ENCODE assay signal across 8 cellular contexts in the genomic region with DNA sequence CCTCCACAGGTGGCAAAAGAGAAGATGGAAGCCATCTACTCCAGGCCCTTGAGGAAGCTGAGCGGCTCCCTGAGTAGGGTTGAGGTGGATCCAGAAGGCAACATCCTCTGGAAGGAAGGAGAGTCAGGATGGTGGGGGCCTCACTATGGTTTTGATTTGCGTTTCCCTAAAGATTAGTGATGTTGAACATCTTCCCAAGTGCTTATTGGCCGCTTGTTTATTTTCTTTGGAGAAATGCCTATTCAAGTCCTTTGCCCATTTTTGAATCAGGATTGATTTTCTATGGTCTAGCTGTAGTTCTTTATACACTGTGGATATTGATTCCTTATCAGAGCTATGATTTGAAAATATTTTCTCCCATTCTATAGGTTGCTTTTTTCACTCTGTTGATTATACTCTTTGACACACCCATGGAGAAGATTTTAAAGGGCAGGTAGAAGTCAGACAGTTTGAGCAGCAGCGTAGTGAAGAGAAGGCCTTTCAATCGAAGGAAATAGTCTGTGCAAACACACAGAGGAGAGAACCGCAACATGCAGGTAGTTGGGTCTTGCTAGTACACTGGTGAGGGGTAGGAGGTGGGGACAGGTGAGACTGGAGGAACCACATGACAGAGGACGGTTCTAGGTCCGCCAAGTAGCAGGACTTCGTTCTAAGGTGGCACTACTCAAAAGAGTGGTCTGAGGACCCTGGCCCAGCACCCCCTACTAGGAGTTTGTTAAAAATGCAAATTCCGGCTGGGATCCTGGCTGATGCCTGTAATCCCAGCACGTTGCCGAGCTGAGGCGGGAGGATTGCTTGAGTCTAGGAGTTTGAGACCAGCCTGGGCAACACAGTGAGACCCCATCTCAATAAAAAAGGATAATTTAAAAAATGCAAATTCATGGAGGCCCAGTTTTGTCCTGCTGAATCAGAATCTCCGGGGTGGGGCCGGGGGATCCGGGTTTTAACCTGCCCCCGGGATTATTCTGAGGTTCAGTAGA. TPM values are rescaled to one million over a fixed set of nuclear protein-coding genes. Genes with fewer than 3 reads are reported as not detected.
A peak's percentile ranks its signal among the peaks of the same experiment; 100 is the strongest.
DNase-seq lines count a peak whose midpoint lies in the region; ATAC-seq and TF ChIP-seq lines count a peak whose summit lies in the region.

No MANE protein-coding gene starts in this region.

- no peak overlapping the region for H2AFZ ChIP-seq in neural cell (ENCODE audit: low read depth, low read length)

- H3K4me3 ChIP-seq in CD4-positive, alpha-beta memory T cell (ENCODE audit: low read length in 2 of 2): peak overlapping the region; percentile 36 to 68
- peak overlapping the region; percentile 62 for H3K4me3 ChIP-seq in NT2/D1 (ENCODE audit: insufficient read length, low read depth)
- H3K4me3 ChIP-seq in effector memory CD4-positive, alpha-beta T cell (ENCODE audit: insufficient read depth, low read depth, low read length, poor library complexity, severe bottlenecking): peak overlapping the region; percentile 53
- peak overlapping the region; percentile 65 for H3K4me3 ChIP-seq in neural cell (ENCODE audit: low read length)

- H3K4me2 ChIP-seq in neural cell (ENCODE audit: low read length): no peak overlapping the region

- H3K9ac ChIP-seq in NT2/D1 (ENCODE audit: insufficient read length, low read depth) (peak overlapping the region; percentile 79), neural cell (ENCODE audit: low read length) (peak overlapping the region; percentile 64)

- TF ChIP-seq RAD21 in neural cell (conservative IDR thresholded peaks at IDR 0.05): no peak

- no peaks in the 10 kb centered on the region for H3K27me3 Mint-ChIP-seq in CD4-positive, alpha-beta memory T cell

- no peak for TF ChIP-seq EP300 in neural cell (conservative IDR thresholded peaks at IDR 0.05; ENCODE audit: poor library complexity, severe bottlenecking)

- H3K36me3 ChIP-seq in CD4-positive, alpha-beta memory T cell (ENCODE audit: insufficient read depth, low read length): no peaks in the 10 kb centered on the region
- H3K36me3 ChIP-seq in NT2/D1 (ENCODE audit: insufficient read depth, insufficient read length, low read length): peaks cover 6% of the 10 kb centered on the region
- H3K36me3 ChIP-seq in effector memory CD4-positive, alpha-beta T cell (ENCODE audit: control insufficient read depth, insufficient read depth, low read length): no peaks in the 10 kb centered on the region
- no peaks in the 10 kb centered on the region for H3K36me3 ChIP-seq in neural cell (ENCODE audit: insufficient read depth, low read length)

- DNase-seq in CD4-positive, alpha-beta memory T cell: no peak
- DNase-seq in NT2/D1 (ENCODE audit: low read depth, low spot score): no peak
- DNase-seq in effector memory CD4-positive, alpha-beta T cell: no peak
- DNase-seq in DMS153 (lab: John Stamatoyannopoulos, UW): no peak
- DNase-seq in activated effector memory CD4-positive, alpha-beta T cell treated with Interleukin-2 at 50 U/mL for 16 hours: no peak

- no peaks in the 10 kb centered on the region for H3K27me3 ChIP-seq in CD4-positive, alpha-beta memory T cell (ENCODE audit: insufficient read depth, low read length)
- no peaks in the 10 kb centered on the region for H3K27me3 ChIP-seq in NT2/D1 (ENCODE audit: insufficient read depth, insufficient read length)
- H3K27me3 ChIP-seq in effector memory CD4-positive, alpha-beta T cell (replicated peaks; ENCODE audit: control insufficient read depth, insufficient read depth, low read length, poor library complexity, severe bottlenecking): no peaks in the 10 kb centered on the region
- H3K27me3 ChIP-seq in neural cell (ENCODE audit: insufficient read depth, low read depth, low read length): no peaks in the 10 kb centered on the region

- intact Hi-C loops in CD4-positive, alpha-beta memory T cell (cut with micrococcal nuclease): loop anchor here (1.0 to 5.0 kb wide), 6 partner anchors 20 to 300 kb away; partner anchors contain the start of gene WSB1

- peaks cover 0 to 4% (median 0%) of the 10 kb centered on the region in 8 donors for H3K9me3 Mint-ChIP-seq in CD4-positive, alpha-beta memory T cell

- H3K27ac ChIP-seq in CD4-positive, alpha-beta memory T cell (ENCODE audit: low read depth, low read length): peak overlapping the region; percentile 80
- peak overlapping the region; percentile 80 for H3K27ac ChIP-seq in effector memory CD4-positive, alpha-beta T cell (ENCODE audit: insufficient read depth, low read length, poor library complexity, severe bottlenecking)
- no peak overlapping the region for H3K27ac ChIP-seq in neural cell (ENCODE audit: low read length)

- POLR2A ChIA-PET in CD4-positive, alpha-beta memory T cell (lab: Charles Lee; ENCODE audit: partially characterized antibody): interaction anchor here (2.9 kb wide), 1 partner anchor 247 kb away, joined by 11 read pairs; no protein-coding TSS in a partner anchor

- peaks cover 21% of the 10 kb centered on the region for H3K4me1 ChIP-seq in CD4-positive, alpha-beta memory T cell (ENCODE audit: insufficient read depth, low read length)
- peaks cover 7% of the 10 kb centered on the region for H3K4me1 ChIP-seq in NT2/D1 (ENCODE audit: insufficient read depth, insufficient read length)
- peaks cover 15% of the 10 kb centered on the region for H3K4me1 ChIP-seq in effector memory CD4-positive, alpha-beta T cell (ENCODE audit: control insufficient read depth, insufficient read depth, low read length, poor library complexity, severe bottlenecking)

- H3K27ac Mint-ChIP-seq in CD4-positive, alpha-beta memory T cell: peak overlapping the region; percentile 75 to 97 (median 89)

- H4K20me1 ChIP-seq in neural cell (ENCODE audit: insufficient read depth): no peaks in the 10 kb centered on the region

- H3K36me3 Mint-ChIP-seq in CD4-positive, alpha-beta memory T cell: no peaks in the 10 kb centered on the region

- H3K9me2 ChIP-seq in neural cell (ENCODE audit: insufficient read depth, low read length): no peaks in the 10 kb centered on the region

- peaks cover 14 to 31% (median 24%) of the 10 kb centered on the region in 4 donors for H3K4me1 Mint-ChIP-seq in CD4-positive, alpha-beta memory T cell

- H3K9me3 ChIP-seq in CD4-positive, alpha-beta memory T cell (ENCODE audit: control insufficient read depth in 1 of 2, low read length in 2 of 2): no peaks in the 10 kb centered on the region
- H3K9me3 ChIP-seq in NT2/D1 (ENCODE audit: insufficient read depth, low read length) (peaks cover 6% of the 10 kb centered on the region), neural cell (ENCODE audit: low read length) (no peaks in the 10 kb centered on the region)
- H3K9me3 ChIP-seq in effector memory CD4-positive, alpha-beta T cell (ENCODE audit: control insufficient read depth, low read length): no peaks in the 10 kb centered on the region

- no peaks in the 10 kb centered on the region for H3K79me2 ChIP-seq in neural cell (replicated peaks; ENCODE audit: insufficient read depth, low read length)

- CTCF ChIA-PET in CD4-positive, alpha-beta memory T cell (lab: Charles Lee; ENCODE audit: partially characterized antibody): interaction anchor here (1.0 to 9.2 kb wide), 8 partner anchors 20 to 302 kb away, joined by 3 to 146 read pairs (median 8); no protein-coding TSS in a partner anchor

- ATAC-seq in GM21528 (IDR thresholded peaks at IDR 0.05; ENCODE audit: low FRiP score, unreplicated experiment): no peak
- no peak for ATAC-seq in activated CD4-positive, CD25-positive, alpha-beta regulatory T cell treated with anti-CD3 and anti-CD28 coated beads, Interleukin-2, amount 50 U/mL, for 24 hours

- H3K4me3 Mint-ChIP-seq in CD4-positive, alpha-beta memory T cell: peak overlapping the region; percentile 68 to 89 (median 85)

- TF ChIP-seq CTCF in neural cell (IDR thresholded peaks at IDR 0.05; ENCODE audit: poor library complexity, severe bottlenecking): no peak

- H3F3A ChIP-seq in neural cell (ENCODE audit: insufficient read depth, low read length, poor library complexity, severe bottlenecking): no peaks in the 10 kb centered on the region

TF ChIP-seq in neural cell, 6 proteins besides CTCF, POLR2A, EP300 and RAD21:
- no peak for TF ChIP-seq POLR2AphosphoS5 (IDR thresholded peaks at IDR 0.05)
- no peak for TF ChIP-seq MXI1 (conservative IDR thresholded peaks at IDR 0.05; ENCODE audit: poor library complexity, severe bottlenecking)
- TF ChIP-seq EZH2 (IDR thresholded peaks at IDR 0.05; ENCODE audit: borderline replicate concordance, insufficient read depth, low read length, poor library complexity, severe bottlenecking): no peak
- no peak for TF ChIP-seq TAF1 (IDR thresholded peaks at IDR 0.05; ENCODE audit: low read depth)
- no peak for TF ChIP-seq SMC3 (conservative IDR thresholded peaks at IDR 0.05; ENCODE audit: poor library complexity)
- TF ChIP-seq, protein P1, sequence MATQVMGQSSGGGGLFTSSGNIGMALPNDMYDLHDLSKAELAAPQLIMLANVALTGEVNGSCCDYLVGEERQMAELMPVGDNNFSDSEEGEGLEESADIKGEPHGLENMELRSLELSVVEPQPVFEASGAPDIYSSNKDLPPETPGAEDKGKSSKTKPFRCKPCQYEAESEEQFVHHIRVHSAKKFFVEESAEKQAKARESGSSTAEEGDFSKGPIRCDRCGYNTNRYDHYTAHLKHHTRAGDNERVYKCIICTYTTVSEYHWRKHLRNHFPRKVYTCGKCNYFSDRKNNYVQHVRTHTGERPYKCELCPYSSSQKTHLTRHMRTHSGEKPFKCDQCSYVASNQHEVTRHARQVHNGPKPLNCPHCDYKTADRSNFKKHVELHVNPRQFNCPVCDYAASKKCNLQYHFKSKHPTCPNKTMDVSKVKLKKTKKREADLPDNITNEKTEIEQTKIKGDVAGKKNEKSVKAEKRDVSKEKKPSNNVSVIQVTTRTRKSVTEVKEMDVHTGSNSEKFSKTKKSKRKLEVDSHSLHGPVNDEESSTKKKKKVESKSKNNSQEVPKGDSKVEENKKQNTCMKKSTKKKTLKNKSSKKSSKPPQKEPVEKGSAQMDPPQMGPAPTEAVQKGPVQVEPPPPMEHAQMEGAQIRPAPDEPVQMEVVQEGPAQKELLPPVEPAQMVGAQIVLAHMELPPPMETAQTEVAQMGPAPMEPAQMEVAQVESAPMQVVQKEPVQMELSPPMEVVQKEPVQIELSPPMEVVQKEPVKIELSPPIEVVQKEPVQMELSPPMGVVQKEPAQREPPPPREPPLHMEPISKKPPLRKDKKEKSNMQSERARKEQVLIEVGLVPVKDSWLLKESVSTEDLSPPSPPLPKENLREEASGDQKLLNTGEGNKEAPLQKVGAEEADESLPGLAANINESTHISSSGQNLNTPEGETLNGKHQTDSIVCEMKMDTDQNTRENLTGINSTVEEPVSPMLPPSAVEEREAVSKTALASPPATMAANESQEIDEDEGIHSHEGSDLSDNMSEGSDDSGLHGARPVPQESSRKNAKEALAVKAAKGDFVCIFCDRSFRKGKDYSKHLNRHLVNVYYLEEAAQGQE (IDR thresholded peaks at IDR 0.05; ENCODE audit: borderline replicate concordance): no peak

RNA-seq across cellular contexts. Expression of gene WSB1, which starts 58.9 kb away (rescaled TPM):
- 100 to 1,000 TPM; 122 to 130 TPM for total RNA-seq in CD4-positive, alpha-beta memory T cell
- 100 to 1,000 TPM; 152 to 157 TPM for polyA plus RNA-seq in CD4-positive, alpha-beta memory T cell
- polyA plus RNA-seq in neural cell: 1,828 and 1,855 TPM in 2 replicates
- 502 and 541 TPM in 2 replicates for polyA minus RNA-seq in neural cell

Comparison
In these comparisons a context has a peak if more than half of its experiments do, and no peak if none do; other contexts are left out.
1. RNA of gene WSB1, which starts 58.9 kb away (polyA plus RNA-seq): 1,828 to 1,855 TPM in neural cell; 152 to 157 TPM in CD4-positive, alpha-beta memory T cell; every median in the first group is over 10 times any median in the second.
2. Peak in every context shown above with its lines, with median percentiles within 50 percentile points of each other: H3K4me3 ChIP-seq.